Comparison of ENCODE assay signal across 10 cellular contexts in genomic region chr19:55210120-55210493, GRCh38. TPM values are rescaled to one million over a fixed set of nuclear protein-coding genes. Genes with fewer than 3 reads are reported as not detected.
DNase-seq lines count a peak whose midpoint lies in the region; ATAC-seq, FAIRE-seq and TF ChIP-seq lines count a peak whose summit lies in the region.
"Had no signal": no experiment of that assay in that cellular context is flagged by ENCODE, and none has a peak within 500 bp of the region (broad histone marks: within the 10 kb centered on the region; RNA-seq: fewer than 3 reads in every experiment).

No MANE protein-coding gene starts in this region.

- TF ChIP-seq CTCF in astrocyte of the cerebellum (IDR thresholded peaks at IDR 0.05; ENCODE audit: low read depth, low read length, missing control alignments) (no peak), HepG2 (CRISPR knock-in tag; IDR thresholded peaks at IDR 0.05) (no peak)

- no peaks in the 10 kb centered on the region; a peak in 1 of 5 replicates for H3K27me3 ChIP-seq in HepG2 (ENCODE audit: control insufficient read depth in 1 of 2, insufficient read depth in 2 of 2, low read length in 2 of 2)

- H3K9me3 Mint-ChIP-seq in activated naive CD4-positive, alpha-beta T cell treated with anti-CD3 and anti-CD28 coated beads for 36 hours = peaks cover 6% of the 10 kb centered on the region

- 0% methylated on average over 4 of the region's 4 CpGs for WGBS in HepG2 (ENCODE audit: low lambda C conversion rate)

- CTCF ChIA-PET in HepG2 (lab: Yijun Ruan, JAX; ENCODE audit: low intra/inter-chr PET ratio, low total read pairs) = no interaction called here
- CTCF ChIA-PET in activated naive CD4-positive, alpha-beta T cell treated with anti-CD3 and anti-CD28 coated beads for 36 hours (lab: Charles Lee) = interaction anchor here (0.6 kb wide), 1 partner anchor 51 kb away, joined by 3 read pairs; no protein-coding TSS in a partner anchor

- peaks cover 37% of the 10 kb centered on the region for H3K27me3 Mint-ChIP-seq in activated naive CD4-positive, alpha-beta T cell treated with anti-CD3 and anti-CD28 coated beads for 36 hours (ENCODE audit: low read depth)

- BruUV-seq in HepG2 (replicated peaks; lab: Mats Ljungman, UMichigan) = no TSS peak

- intact Hi-C loops in HepG2 (cut with micrococcal nuclease; ENCODE audit: unreplicated experiment) = no loop called here
- intact Hi-C loops in activated naive CD4-positive, alpha-beta T cell treated with anti-CD3 and anti-CD28 coated beads for 36 hours (cut with micrococcal nuclease) = no loop called here

- peak in 1 of 2 experiments; percentile 16; a peak in 1 of 4 replicates for TF ChIP-seq EP300 in HepG2 (IDR thresholded peaks at IDR 0.05; ENCODE audit: low read depth in 2 of 2, low read length in 2 of 2)
- TF ChIP-seq EP300 in HepG2 (CRISPR knock-in tag; IDR thresholded peaks at IDR 0.05; ENCODE audit: borderline replicate concordance) = peak; percentile 39; the same call in 1 of the 2 replicates

- no peak overlapping the region for H3K27ac Mint-ChIP-seq in activated naive CD4-positive, alpha-beta T cell treated with anti-CD3 and anti-CD28 coated beads for 36 hours

- H3K4me1 ChIP-seq in HepG2 (ENCODE audit: insufficient read depth, low read length) = peaks cover 64% of the 10 kb centered on the region

- no peaks in the 10 kb centered on the region for H3K9me3 ChIP-seq in HepG2 (ENCODE audit: low read length)

- no peak overlapping the region for H3K4me3 Mint-ChIP-seq in activated naive CD4-positive, alpha-beta T cell treated with anti-CD3 and anti-CD28 coated beads for 36 hours

- ATAC-seq in HepG2 = no peak; the same call in 2 of the 3 replicates
- no peak for ATAC-seq in GM18520 (IDR thresholded peaks at IDR 0.05; ENCODE audit: unreplicated experiment)
- ATAC-seq in HG03354 (IDR thresholded peaks at IDR 0.05; ENCODE audit: poor library complexity, severe bottlenecking, unreplicated experiment) = no peak

- no peaks in the 10 kb centered on the region for H4K20me1 ChIP-seq in HepG2 (ENCODE audit: insufficient read depth, low read length)

- no peak for FAIRE-seq in HepG2 (lab: Jason Lieb, UNC)

- no peak overlapping the region for H2AFZ ChIP-seq in HepG2 (ENCODE audit: low read length)

- peaks cover 8% of the 10 kb centered on the region for H3K79me2 ChIP-seq in HepG2 (ENCODE audit: insufficient read depth, low read length)

- peak overlapping the region; percentile 85 for H3K27ac ChIP-seq in HepG2 (ENCODE audit: extremely low read length, insufficient read depth, low read length)

- no peak for TF ChIP-seq RAD21 in HepG2 (CRISPR knock-in tag; IDR thresholded peaks at IDR 0.05)

- in situ Hi-C loops in astrocyte of the cerebellum (cut with HindIII; ENCODE audit: low sequenced_read_pairs) = no loop called here
- in situ Hi-C loops in HepG2 (cut with HindIII; ENCODE audit: extremely low pct_ligation_motif_present, low pct_unique_long_range_greater_than_20kb) = no loop called here

- DNase-seq in AG20443 (ENCODE audit: low spot score) = peak; percentile 71
- peak; percentile 87 for DNase-seq in LHCN-M2 (ENCODE audit: low read depth)
- DNase-seq in astrocyte of the cerebellum (ENCODE audit: low read depth) = peak; percentile 77
- DNase-seq in HepG2 (ENCODE audit: low spot score) = peak; percentile 91
- no peak for DNase-seq in middle frontal gyrus (ENCODE audit: extremely low spot score, low spot score)
- DNase-seq in activated naive CD4-positive, alpha-beta T cell treated with anti-CD3 and anti-CD28 coated beads for 36 hours = no peak
- DNase-seq: activated effector memory CD4-positive, alpha-beta T cell treated with anti-CD3 and anti-CD28 coated beads, Interleukin-2, amount 50 U/mL, for 16 hours; midbrain had no signal

- TF ChIP-seq POLR2A in HepG2 (IDR thresholded peaks at IDR 0.05; ENCODE audit: insufficient read depth in 1 of 2, low read depth in 2 of 2, low read length in 2 of 2) = no peak

- peak overlapping the region; percentile 93 for H3K4me2 ChIP-seq in HepG2 (ENCODE audit: low read depth, low read length)

- H3K36me3 Mint-ChIP-seq in activated naive CD4-positive, alpha-beta T cell treated with anti-CD3 and anti-CD28 coated beads for 36 hours (ENCODE audit: low read depth) = peaks cover 5% of the 10 kb centered on the region

- POLR2A ChIA-PET in HepG2 (lab: Yijun Ruan, JAX) = interaction anchor here (0.6 to 3.3 kb wide), 15 partner anchors 11 to 343 kb away, joined by 3 to 43 read pairs (median 5); partner anchors contain the start of genes HSPBP1, ISOC2, KMT5C and PPP6R1

- H3K4me1 Mint-ChIP-seq in activated naive CD4-positive, alpha-beta T cell treated with anti-CD3 and anti-CD28 coated beads for 36 hours (ENCODE audit: low read depth) = peaks cover 2% of the 10 kb centered on the region

- H3K4me3 ChIP-seq in astrocyte of the cerebellum (ENCODE audit: low read depth, low read length) (no peak overlapping the region), HepG2 (replicated peaks in 1 of 3; ENCODE audit: insufficient read depth in 1 of 3, low read depth in 2 of 3, low read length in 3 of 3) (peak overlapping the region in 1 of 3 experiments; percentile 69; a peak in 1 of 6 replicates)

- peaks cover 3 to 8% of the 10 kb centered on the region in 2 experiments; a peak in 2 of 5 replicates for H3K36me3 ChIP-seq in HepG2 (replicated peaks in 1 of 2; ENCODE audit: control insufficient read depth in 1 of 2, insufficient read depth in 2 of 2, low read length in 2 of 2)

- peak overlapping the region; percentile 84; the same call in 1 of the 2 replicates for H3K9ac ChIP-seq in HepG2 (ENCODE audit: insufficient read depth, low read depth, low read length)

RNA-seq across cellular contexts. Expression of gene PTPRH, which starts 0.8 kb away (rescaled TPM):
- total RNA-seq in LHCN-M2 (2014; rRNA removed) = 0.19 and 0.29 TPM in 2 replicates
- polyA plus RNA-seq in LHCN-M2 (2012) = 0.61 TPM
- total RNA-seq in HepG2 (2016; rRNA removed; fragmentation: Illumina TruSeq; extraction: Trizol) = 9.9 and 14.7 TPM in 2 replicates
- total RNA-seq in HepG2 (2016; cell fraction: cytosol; rRNA removed; fragmentation: Illumina TruSeq; extraction: Trizol; ENCODE audit: low read depth) = 1.9 and 2.0 TPM in 2 replicates
- total RNA-seq in HepG2 (2016; cell fraction: insoluble cytoplasmic fraction; rRNA removed; fragmentation: Illumina TruSeq; extraction: Trizol) = 8.4 and 15.2 TPM in 2 replicates
- total RNA-seq in HepG2 (2016; cell fraction: membrane; rRNA removed; fragmentation: Illumina TruSeq; extraction: Trizol) = 5.0 and 5.3 TPM in 2 replicates
- 13.3 and 16.9 TPM in 2 replicates for total RNA-seq in HepG2 (2016; cell fraction: nucleus; rRNA removed; fragmentation: Illumina TruSeq; extraction: Trizol)
- polyA plus RNA-seq in HepG2 (2011; rRNA removed) = 125 and 166 TPM in 2 replicates
- 78.8 and 83.6 TPM in 2 replicates for polyA plus RNA-seq in HepG2 (2011; cell fraction: cytosol; rRNA removed)
- polyA plus RNA-seq in HepG2 (2011; cell fraction: nucleus; rRNA removed) = 220 and 225 TPM in 2 replicates
- polyA plus RNA-seq in HepG2 (2012) = 52.4 and 60.5 TPM in 2 replicates
- polyA plus RNA-seq in HepG2 (2016; cell fraction: cytosol; fragmentation: Illumina TruSeq; extraction: Trizol; ENCODE audit: low read depth) = 0.66 and 0.80 TPM in 2 replicates
- 5.8 and 6.3 TPM in 2 replicates for polyA plus RNA-seq in HepG2 (2016; cell fraction: insoluble cytoplasmic fraction; fragmentation: Illumina TruSeq; extraction: Trizol; ENCODE audit: low read depth)
- 1.2 and 2.2 TPM in 2 replicates for polyA plus RNA-seq in HepG2 (2016; cell fraction: membrane; fragmentation: Illumina TruSeq; extraction: Trizol; ENCODE audit: low read depth)
- 19.3 and 22.0 TPM in 2 replicates for polyA plus RNA-seq in HepG2 (2016; cell fraction: nucleus; fragmentation: Illumina TruSeq; extraction: Trizol; ENCODE audit: insufficient read depth, low read depth)
- polyA minus RNA-seq in HepG2 (2011; rRNA and poly(A)+ RNA removed; ENCODE audit: low replicate concordance) = 4.3 and 150 TPM in 2 replicates
- polyA minus RNA-seq in HepG2 (2011; cell fraction: cytosol; rRNA and poly(A)+ RNA removed) = 36.0 and 38.7 TPM in 2 replicates
- 84.6 and 100 TPM in 2 replicates for polyA minus RNA-seq in HepG2 (2011; cell fraction: nucleus; rRNA and poly(A)+ RNA removed)
- total RNA-seq in activated naive CD4-positive, alpha-beta T cell treated with anti-CD3 and anti-CD28 coated beads for 36 hours = not detected

RNA-seq across cellular contexts. Expression of gene TMEM86B, which starts 18.5 kb away (rescaled TPM):
- 0.98 and 1.5 TPM in 2 replicates for total RNA-seq in LHCN-M2 (2014; rRNA removed)
- 0.90 TPM for polyA plus RNA-seq in LHCN-M2 (2012)
- 6.0 and 9.6 TPM in 2 replicates for total RNA-seq in HepG2 (2016; rRNA removed; fragmentation: Illumina TruSeq; extraction: Trizol)
- 9.6 and 12.1 TPM in 2 replicates for total RNA-seq in HepG2 (2016; cell fraction: cytosol; rRNA removed; fragmentation: Illumina TruSeq; extraction: Trizol; ENCODE audit: low read depth)
- total RNA-seq in HepG2 (2016; cell fraction: insoluble cytoplasmic fraction; rRNA removed; fragmentation: Illumina TruSeq; extraction: Trizol) = 6.1 and 10.1 TPM in 2 replicates
- total RNA-seq in HepG2 (2016; cell fraction: membrane; rRNA removed; fragmentation: Illumina TruSeq; extraction: Trizol) = 13.1 and 18.6 TPM in 2 replicates
- total RNA-seq in HepG2 (2016; cell fraction: nucleus; rRNA removed; fragmentation: Illumina TruSeq; extraction: Trizol) = 7.1 and 10.0 TPM in 2 replicates
- 7.7 and 10.7 TPM in 2 replicates for polyA plus RNA-seq in HepG2 (2011; rRNA removed)
- 6.2 and 9.1 TPM in 2 replicates for polyA plus RNA-seq in HepG2 (2011; cell fraction: cytosol; rRNA removed)
- 66.7 and 95.0 TPM in 2 replicates for polyA plus RNA-seq in HepG2 (2011; cell fraction: nucleus; rRNA removed)
- polyA plus RNA-seq in HepG2 (2012) = 16.2 and 16.6 TPM in 2 replicates
- 22.1 and 25.3 TPM in 2 replicates for polyA plus RNA-seq in HepG2 (2016; cell fraction: cytosol; fragmentation: Illumina TruSeq; extraction: Trizol; ENCODE audit: low read depth)
- 8.1 and 13.8 TPM in 2 replicates for polyA plus RNA-seq in HepG2 (2016; cell fraction: insoluble cytoplasmic fraction; fragmentation: Illumina TruSeq; extraction: Trizol; ENCODE audit: low read depth)
- polyA plus RNA-seq in HepG2 (2016; cell fraction: membrane; fragmentation: Illumina TruSeq; extraction: Trizol; ENCODE audit: low read depth) = 27.2 and 29.7 TPM in 2 replicates
- 36.9 and 38.1 TPM in 2 replicates for polyA plus RNA-seq in HepG2 (2016; cell fraction: nucleus; fragmentation: Illumina TruSeq; extraction: Trizol; ENCODE audit: insufficient read depth, low read depth)
- 1.9 and 14.4 TPM in 2 replicates for polyA minus RNA-seq in HepG2 (2011; rRNA and poly(A)+ RNA removed; ENCODE audit: low replicate concordance)
- polyA minus RNA-seq in HepG2 (2011; cell fraction: cytosol; rRNA and poly(A)+ RNA removed) = 2.9 and 3.2 TPM in 2 replicates
- 7.1 and 7.8 TPM in 2 replicates for polyA minus RNA-seq in HepG2 (2011; cell fraction: nucleus; rRNA and poly(A)+ RNA removed)
- total RNA-seq in activated naive CD4-positive, alpha-beta T cell treated with anti-CD3 and anti-CD28 coated beads for 36 hours = 1 to 10 TPM; 6.1 to 6.8 TPM

RNA-seq across cellular contexts. Expression of gene SYT5, which starts 30.0 kb away (rescaled TPM):
- not detected in 2 replicates for total RNA-seq in LHCN-M2 (2014; rRNA removed)
- polyA plus RNA-seq in LHCN-M2 (2012) = 0.22 TPM
- total RNA-seq in HepG2 (2016; rRNA removed; fragmentation: Illumina TruSeq; extraction: Trizol) = not detected in 2 replicates
- not detected in 2 replicates for total RNA-seq in HepG2 (2016; cell fraction: cytosol; rRNA removed; fragmentation: Illumina TruSeq; extraction: Trizol; ENCODE audit: low read depth)
- total RNA-seq in HepG2 (2016; cell fraction: insoluble cytoplasmic fraction; rRNA removed; fragmentation: Illumina TruSeq; extraction: Trizol) = not detected in 2 replicates
- total RNA-seq in HepG2 (2016; cell fraction: membrane; rRNA removed; fragmentation: Illumina TruSeq; extraction: Trizol) = not detected in 2 replicates
- 0.12 TPM in 1 of 2 replicates, not detected in the other for total RNA-seq in HepG2 (2016; cell fraction: nucleus; rRNA removed; fragmentation: Illumina TruSeq; extraction: Trizol)
- 0.04 TPM in 1 of 2 replicates, not detected in the other for polyA plus RNA-seq in HepG2 (2011; rRNA removed)
- polyA plus RNA-seq in HepG2 (2011; cell fraction: cytosol; rRNA removed) = 0.11 TPM in 1 of 2 replicates, not detected in the other
- polyA plus RNA-seq in HepG2 (2011; cell fraction: nucleus; rRNA removed) = 0.87 and 0.90 TPM in 2 replicates
- 0.24 and 0.25 TPM in 2 replicates for polyA plus RNA-seq in HepG2 (2012)
- not detected in 2 replicates for polyA plus RNA-seq in HepG2 (2016; cell fraction: cytosol; fragmentation: Illumina TruSeq; extraction: Trizol; ENCODE audit: low read depth)
- polyA plus RNA-seq in HepG2 (2016; cell fraction: insoluble cytoplasmic fraction; fragmentation: Illumina TruSeq; extraction: Trizol; ENCODE audit: low read depth) = not detected in 2 replicates
- not detected in 2 replicates for polyA plus RNA-seq in HepG2 (2016; cell fraction: membrane; fragmentation: Illumina TruSeq; extraction: Trizol; ENCODE audit: low read depth)
- not detected in 2 replicates for polyA plus RNA-seq in HepG2 (2016; cell fraction: nucleus; fragmentation: Illumina TruSeq; extraction: Trizol; ENCODE audit: insufficient read depth, low read depth)
- 0.05 and 0.52 TPM in 2 replicates for polyA minus RNA-seq in HepG2 (2011; rRNA and poly(A)+ RNA removed; ENCODE audit: low replicate concordance)
- not detected in 2 replicates for polyA minus RNA-seq in HepG2 (2011; cell fraction: cytosol; rRNA and poly(A)+ RNA removed)
- 0.62 and 2.8 TPM in 2 replicates for polyA minus RNA-seq in HepG2 (2011; cell fraction: nucleus; rRNA and poly(A)+ RNA removed)
- not detected for total RNA-seq in activated naive CD4-positive, alpha-beta T cell treated with anti-CD3 and anti-CD28 coated beads for 36 hours

RNA-seq across cellular contexts. Expression of gene DNAAF3, which starts 43.7 kb away (rescaled TPM):
- total RNA-seq in LHCN-M2 (2014; rRNA removed) (0.90 and 1.3 TPM in 2 replicates), HepG2 (2016; rRNA removed; fragmentation: Illumina TruSeq; extraction: Trizol) (0.40 and 0.41 TPM in 2 replicates)
- 0.52 TPM for polyA plus RNA-seq in LHCN-M2 (2012)
- 0.40 TPM in 1 of 2 replicates, not detected in the other for total RNA-seq in HepG2 (2016; cell fraction: cytosol; rRNA removed; fragmentation: Illumina TruSeq; extraction: Trizol; ENCODE audit: low read depth)
- total RNA-seq in HepG2 (2016; cell fraction: insoluble cytoplasmic fraction; rRNA removed; fragmentation: Illumina TruSeq; extraction: Trizol) = 0.17 and 0.30 TPM in 2 replicates
- 0.17 and 0.34 TPM in 2 replicates for total RNA-seq in HepG2 (2016; cell fraction: membrane; rRNA removed; fragmentation: Illumina TruSeq; extraction: Trizol)
- total RNA-seq in HepG2 (2016; cell fraction: nucleus; rRNA removed; fragmentation: Illumina TruSeq; extraction: Trizol) = 0.66 and 1.1 TPM in 2 replicates
- polyA plus RNA-seq in HepG2 (2011; rRNA removed) = 0.30 and 0.33 TPM in 2 replicates
- 0.12 and 0.27 TPM in 2 replicates for polyA plus RNA-seq in HepG2 (2011; cell fraction: cytosol; rRNA removed)
- 1.0 and 1.6 TPM in 2 replicates for polyA plus RNA-seq in HepG2 (2011; cell fraction: nucleus; rRNA removed)
- 0.24 and 0.31 TPM in 2 replicates for polyA plus RNA-seq in HepG2 (2012)
- 0.28 TPM in 1 of 2 replicates, not detected in the other for polyA plus RNA-seq in HepG2 (2016; cell fraction: cytosol; fragmentation: Illumina TruSeq; extraction: Trizol; ENCODE audit: low read depth)
- polyA plus RNA-seq in HepG2 (2016; cell fraction: insoluble cytoplasmic fraction; fragmentation: Illumina TruSeq; extraction: Trizol; ENCODE audit: low read depth) = 0.41 and 0.73 TPM in 2 replicates
- polyA plus RNA-seq in HepG2 (2016; cell fraction: membrane; fragmentation: Illumina TruSeq; extraction: Trizol; ENCODE audit: low read depth) = not detected in 2 replicates
- 1.1 and 1.9 TPM in 2 replicates for polyA plus RNA-seq in HepG2 (2016; cell fraction: nucleus; fragmentation: Illumina TruSeq; extraction: Trizol; ENCODE audit: insufficient read depth, low read depth)
- polyA minus RNA-seq in HepG2 (2011; rRNA and poly(A)+ RNA removed; ENCODE audit: low replicate concordance) = 0.06 and 16.2 TPM in 2 replicates
- polyA minus RNA-seq in HepG2 (2011; cell fraction: cytosol; rRNA and poly(A)+ RNA removed) = not detected in 2 replicates
- polyA minus RNA-seq in HepG2 (2011; cell fraction: nucleus; rRNA and poly(A)+ RNA removed) = 0.26 TPM in 1 of 2 replicates, not detected in the other
- not detected for total RNA-seq in activated naive CD4-positive, alpha-beta T cell treated with anti-CD3 and anti-CD28 coated beads for 36 hours

RNA-seq across cellular contexts. Expression of gene PPP6R1, which starts 48.7 kb away (rescaled TPM):
- total RNA-seq in LHCN-M2 (2014; rRNA removed) = 57.1 and 61.4 TPM in 2 replicates
- polyA plus RNA-seq in LHCN-M2 (2012) = 57.8 TPM
- 23.0 and 25.8 TPM in 2 replicates for total RNA-seq in HepG2 (2016; rRNA removed; fragmentation: Illumina TruSeq; extraction: Trizol)
- 6.5 and 7.1 TPM in 2 replicates for total RNA-seq in HepG2 (2016; cell fraction: cytosol; rRNA removed; fragmentation: Illumina TruSeq; extraction: Trizol; ENCODE audit: low read depth)
- total RNA-seq in HepG2 (2016; cell fraction: insoluble cytoplasmic fraction; rRNA removed; fragmentation: Illumina TruSeq; extraction: Trizol) = 18.2 and 27.7 TPM in 2 replicates
- 22.9 and 23.1 TPM in 2 replicates for total RNA-seq in HepG2 (2016; cell fraction: membrane; rRNA removed; fragmentation: Illumina TruSeq; extraction: Trizol)
- total RNA-seq in HepG2 (2016; cell fraction: nucleus; rRNA removed; fragmentation: Illumina TruSeq; extraction: Trizol) = 20.2 and 25.1 TPM in 2 replicates
- 54.0 and 75.7 TPM in 2 replicates for polyA plus RNA-seq in HepG2 (2011; rRNA removed)
- 44.7 and 48.8 TPM in 2 replicates for polyA plus RNA-seq in HepG2 (2011; cell fraction: cytosol; rRNA removed)
- polyA plus RNA-seq in HepG2 (2011; cell fraction: nucleus; rRNA removed) = 190 and 211 TPM in 2 replicates
- polyA plus RNA-seq in HepG2 (2012) = 51.7 and 56.8 TPM in 2 replicates
- polyA plus RNA-seq in HepG2 (2016; cell fraction: cytosol; fragmentation: Illumina TruSeq; extraction: Trizol; ENCODE audit: low read depth) = 8.4 and 9.7 TPM in 2 replicates
- polyA plus RNA-seq in HepG2 (2016; cell fraction: insoluble cytoplasmic fraction; fragmentation: Illumina TruSeq; extraction: Trizol; ENCODE audit: low read depth) = 27.5 and 36.1 TPM in 2 replicates
- polyA plus RNA-seq in HepG2 (2016; cell fraction: membrane; fragmentation: Illumina TruSeq; extraction: Trizol; ENCODE audit: low read depth) = 20.6 and 23.5 TPM in 2 replicates
- polyA plus RNA-seq in HepG2 (2016; cell fraction: nucleus; fragmentation: Illumina TruSeq; extraction: Trizol; ENCODE audit: insufficient read depth, low read depth) = 73.4 and 77.9 TPM in 2 replicates
- 112 and 140 TPM in 2 replicates for polyA minus RNA-seq in HepG2 (2011; rRNA and poly(A)+ RNA removed; ENCODE audit: low replicate concordance)
- 48.9 and 57.3 TPM in 2 replicates for polyA minus RNA-seq in HepG2 (2011; cell fraction: cytosol; rRNA and poly(A)+ RNA removed)
- polyA minus RNA-seq in HepG2 (2011; cell fraction: nucleus; rRNA and poly(A)+ RNA removed) = 48.9 and 67.0 TPM in 2 replicates
- total RNA-seq in activated naive CD4-positive, alpha-beta T cell treated with anti-CD3 and anti-CD28 coated beads for 36 hours = 100 to 1,000 TPM; 166 to 174 TPM

Comparison
In these comparisons a context has a peak if more than half of its experiments do, and no peak if none do; other contexts are left out.
1. DNase-seq: peak in AG20443 (single experiment), LHCN-M2 (single experiment), astrocyte of the cerebellum (single experiment) and HepG2 (single experiment); none in middle frontal gyrus (single experiment) and activated naive CD4-positive, alpha-beta T cell treated with anti-CD3 and anti-CD28 coated beads for 36 hours (single experiment).